Comparison of ENCODE assay signal across 8 cellular contexts in genomic region chr7:82443801-82444219, GRCh38. TPM values are rescaled to one million over a fixed set of nuclear protein-coding genes. Genes with fewer than 3 reads are reported as not detected.
DNase-seq lines count a peak whose midpoint lies in the region; ATAC-seq and TF ChIP-seq lines count a peak whose summit lies in the region.

No MANE protein-coding gene starts in this region.

- H3K27ac ChIP-seq in HUES6 (ENCODE audit: low read depth, low read length) (peak overlapping the region; percentile 97), RWPE1 (no peak overlapping the region), liver (ENCODE audit: low read depth in 1 of 2, low read length in 2 of 2) (peak overlapping the region in 1 of 2 donors; percentile 46)

- no peaks in the 10 kb centered on the region for H3K9me3 Mint-ChIP-seq in stimulated activated naive CD8-positive, alpha-beta T cell treated with anti-CD3 and anti-CD28 coated beads, Interleukin-15, Interleukin-2, amounts not matched to agents 100 ng/mL and 50 ng/mL, for 24 hours

- H3K36me3 ChIP-seq in HUES6 (ENCODE audit: control insufficient read depth, insufficient read depth, low read length), result no peaks in the 10 kb centered on the region
- H3K36me3 ChIP-seq in liver (ENCODE audit: control insufficient read depth in 4 of 4, insufficient read depth in 3 of 4, low read depth in 1 of 4, low read length in 3 of 4), result no peaks in the 10 kb centered on the region

- POLR2A ChIA-PET in RWPE1 (lab: Yijun Ruan, JAX; ENCODE audit: low non-redundant PET), result no interaction called here

- peak overlapping the region; percentile 19 for H3K4me3 Mint-ChIP-seq in stimulated activated naive CD8-positive, alpha-beta T cell treated with anti-CD3 and anti-CD28 coated beads, Interleukin-15, Interleukin-2, amounts not matched to agents 100 ng/mL and 50 ng/mL, for 24 hours

- ATAC-seq in GM21423 (IDR thresholded peaks at IDR 0.05; ENCODE audit: unreplicated experiment), result no peak

- peaks cover 53% of the 10 kb centered on the region for H3K27me3 Mint-ChIP-seq in stimulated activated naive CD8-positive, alpha-beta T cell treated with anti-CD3 and anti-CD28 coated beads, Interleukin-15, Interleukin-2, amounts not matched to agents 100 ng/mL and 50 ng/mL, for 24 hours

- H3K27me3 ChIP-seq in HUES6 (ENCODE audit: control insufficient read depth, insufficient read depth, low read length), result 0 out of 2 replicates have a peak, but pooled peaks cover 3% of the 10 kb centered on the region
- H3K27me3 ChIP-seq in liver (ENCODE audit: control insufficient read depth in 4 of 4, insufficient read depth in 4 of 4, low read length in 3 of 4), result peaks cover 0 to 12% (median 2%) of the 10 kb centered on the region in 4 donors

- DNase-seq in DMS53 treated with DMSO at 0.1 percent for 48 hours (lab: John Stamatoyannopoulos, UW; ENCODE audit: unreplicated experiment) (peak; percentile 88), RWPE1 (ENCODE audit: low spot score) (peak; percentile 27), dermis microvascular lymphatic vessel endothelial cell (ENCODE audit: low read depth in 2 of 2) (peak; percentile 10 to 90), A172 (ENCODE audit: low spot score) (no peak)

- H3K4me3 ChIP-seq in HUES6 (ENCODE audit: low read depth, low read length) (peak overlapping the region; percentile 94), liver (ENCODE audit: low read depth in 1 of 3, low read length in 3 of 3) (peak overlapping the region in 2 of 3 donors; percentile 41 to 68)

- H3K4me1 Mint-ChIP-seq in stimulated activated naive CD8-positive, alpha-beta T cell treated with anti-CD3 and anti-CD28 coated beads, Interleukin-15, Interleukin-2, amounts not matched to agents 100 ng/mL and 50 ng/mL, for 24 hours (ENCODE audit: low read depth), result peaks cover 6% of the 10 kb centered on the region

- H3K4me1 ChIP-seq in HUES6 (ENCODE audit: control insufficient read depth, insufficient read depth, low read length), result peaks cover 31% of the 10 kb centered on the region
- H3K4me1 ChIP-seq in liver (ENCODE audit: control insufficient read depth in 4 of 4, insufficient read depth in 4 of 4, low read length in 3 of 4), result peaks cover 4 to 16% (median 8%) of the 10 kb centered on the region in 4 donors

- H3K27ac Mint-ChIP-seq in stimulated activated naive CD8-positive, alpha-beta T cell treated with anti-CD3 and anti-CD28 coated beads, Interleukin-15, Interleukin-2, amounts not matched to agents 100 ng/mL and 50 ng/mL, for 24 hours, result no peak overlapping the region

- TF ChIP-seq CTCF in RWPE1 (conservative IDR thresholded peaks at IDR 0.05; ENCODE audit: low read depth) (no peak), liver (IDR thresholded peaks at IDR 0.05; ENCODE audit: low read depth, low read length, missing input control) (no peak)

- TF ChIP-seq RAD21 in liver (IDR thresholded peaks at IDR 0.05), result no peak

- WGBS in liver, result 2% methylated on average over 39 of the region's 39 CpGs

- H3K36me3 Mint-ChIP-seq in stimulated activated naive CD8-positive, alpha-beta T cell treated with anti-CD3 and anti-CD28 coated beads, Interleukin-15, Interleukin-2, amounts not matched to agents 100 ng/mL and 50 ng/mL, for 24 hours (ENCODE audit: low read depth), result no peaks in the 10 kb centered on the region

- CTCF ChIA-PET in RWPE1 (lab: Yijun Ruan, JAX), result no interaction called here

- H3K9me3 ChIP-seq in HUES6 (ENCODE audit: control insufficient read depth, insufficient read depth, low read depth, low read length) (no peaks in the 10 kb centered on the region), liver (ENCODE audit: control insufficient read depth in 4 of 4, low read length in 3 of 4) (no peaks in the 10 kb centered on the region)

- peak overlapping the region; percentile 98 for H3K9ac ChIP-seq in HUES6 (ENCODE audit: low read length)
- H3K9ac ChIP-seq in liver (ENCODE audit: low read depth in 1 of 2, low read length in 2 of 2), result no peak overlapping the region

TF ChIP-seq in liver, 16 proteins besides CTCF, POLR2A, EP300 and RAD21:
- TF ChIP-seq, protein P1, sequence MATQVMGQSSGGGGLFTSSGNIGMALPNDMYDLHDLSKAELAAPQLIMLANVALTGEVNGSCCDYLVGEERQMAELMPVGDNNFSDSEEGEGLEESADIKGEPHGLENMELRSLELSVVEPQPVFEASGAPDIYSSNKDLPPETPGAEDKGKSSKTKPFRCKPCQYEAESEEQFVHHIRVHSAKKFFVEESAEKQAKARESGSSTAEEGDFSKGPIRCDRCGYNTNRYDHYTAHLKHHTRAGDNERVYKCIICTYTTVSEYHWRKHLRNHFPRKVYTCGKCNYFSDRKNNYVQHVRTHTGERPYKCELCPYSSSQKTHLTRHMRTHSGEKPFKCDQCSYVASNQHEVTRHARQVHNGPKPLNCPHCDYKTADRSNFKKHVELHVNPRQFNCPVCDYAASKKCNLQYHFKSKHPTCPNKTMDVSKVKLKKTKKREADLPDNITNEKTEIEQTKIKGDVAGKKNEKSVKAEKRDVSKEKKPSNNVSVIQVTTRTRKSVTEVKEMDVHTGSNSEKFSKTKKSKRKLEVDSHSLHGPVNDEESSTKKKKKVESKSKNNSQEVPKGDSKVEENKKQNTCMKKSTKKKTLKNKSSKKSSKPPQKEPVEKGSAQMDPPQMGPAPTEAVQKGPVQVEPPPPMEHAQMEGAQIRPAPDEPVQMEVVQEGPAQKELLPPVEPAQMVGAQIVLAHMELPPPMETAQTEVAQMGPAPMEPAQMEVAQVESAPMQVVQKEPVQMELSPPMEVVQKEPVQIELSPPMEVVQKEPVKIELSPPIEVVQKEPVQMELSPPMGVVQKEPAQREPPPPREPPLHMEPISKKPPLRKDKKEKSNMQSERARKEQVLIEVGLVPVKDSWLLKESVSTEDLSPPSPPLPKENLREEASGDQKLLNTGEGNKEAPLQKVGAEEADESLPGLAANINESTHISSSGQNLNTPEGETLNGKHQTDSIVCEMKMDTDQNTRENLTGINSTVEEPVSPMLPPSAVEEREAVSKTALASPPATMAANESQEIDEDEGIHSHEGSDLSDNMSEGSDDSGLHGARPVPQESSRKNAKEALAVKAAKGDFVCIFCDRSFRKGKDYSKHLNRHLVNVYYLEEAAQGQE (IDR thresholded peaks at IDR 0.05), result no peak
- TF ChIP-seq ATF3 (IDR thresholded peaks at IDR 0.05) (no peak), FOXA2 (IDR thresholded peaks at IDR 0.05) (no peak), RXRA (IDR thresholded peaks at IDR 0.05) (no peak), JUND (IDR thresholded peaks at IDR 0.05) (no peak), NR2F2 (IDR thresholded peaks at IDR 0.05) (no peak), YY1 (IDR thresholded peaks at IDR 0.05) (no peak), SP1 (IDR thresholded peaks at IDR 0.05) (no peak), EGR1 (IDR thresholded peaks at IDR 0.05; ENCODE audit: low read depth in 2 of 2) (no peak)
- TF ChIP-seq, protein P2, sequence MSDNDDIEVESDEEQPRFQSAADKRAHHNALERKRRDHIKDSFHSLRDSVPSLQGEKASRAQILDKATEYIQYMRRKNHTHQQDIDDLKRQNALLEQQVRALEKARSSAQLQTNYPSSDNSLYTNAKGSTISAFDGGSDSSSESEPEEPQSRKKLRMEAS (IDR thresholded peaks at IDR 0.05), result no peak

RNA-seq across cellular contexts. Expression of gene CACNA2D1, which starts 0.2 kb away (rescaled TPM):
- total RNA-seq in dermis microvascular lymphatic vessel endothelial cell (7.8 and 11.3 TPM in 2 replicates), liver (1 to 10 TPM; 1.4 to 2.3 TPM)
- polyA plus RNA-seq in liver, result under 1 TPM; 0.42 to 0.52 TPM
- total RNA-seq in A172 (2014; rRNA removed; shearing (Covaris generic)), result 0.24 TPM in 1 of 2 replicates, not detected in the other
